In the genomic region with DNA sequence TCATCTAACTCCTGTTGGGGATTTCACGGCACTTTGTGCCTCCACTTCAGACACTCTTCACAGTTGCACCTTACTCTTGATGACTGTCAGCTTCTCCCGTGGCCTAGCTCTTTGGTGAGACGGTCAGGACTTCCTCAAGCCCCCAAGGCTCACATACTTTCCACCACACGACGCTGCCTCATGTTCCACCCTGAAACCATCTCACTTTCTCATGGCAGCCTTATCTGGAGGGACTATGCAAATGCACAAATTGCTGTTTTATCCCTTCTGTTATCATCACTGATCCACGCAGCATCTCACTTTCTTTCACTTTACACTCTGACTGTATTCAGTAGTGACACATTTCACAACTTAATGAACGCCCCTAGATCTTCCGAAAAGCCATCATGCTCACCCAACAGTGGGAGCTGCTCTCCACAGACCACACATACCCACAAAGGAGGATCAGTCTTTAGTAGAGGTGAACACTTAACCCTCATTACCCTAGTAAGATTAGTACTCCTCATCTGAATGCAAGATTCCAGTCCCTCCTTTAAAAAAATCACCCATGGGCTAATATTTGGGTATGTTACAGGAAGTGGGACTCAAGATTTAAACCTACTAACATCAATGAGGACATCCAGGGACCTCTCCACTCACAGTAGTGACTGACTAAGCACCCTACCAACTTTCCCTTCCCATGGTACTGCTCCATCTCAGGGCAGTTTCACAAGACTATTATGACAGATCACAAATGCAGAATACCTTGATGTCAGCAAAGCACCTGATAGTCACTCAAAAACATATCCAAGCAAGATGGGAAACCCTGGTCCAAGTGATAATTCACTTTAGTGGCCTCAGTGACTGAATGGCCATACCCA, we compare ENCODE assay signal across 10 cellular contexts. TPM values are rescaled to one million over a fixed set of nuclear protein-coding genes. Genes with fewer than 3 reads are reported as not detected.
DNase-seq lines count a peak whose midpoint lies in the region; ATAC-seq and TF ChIP-seq lines count a peak whose summit lies in the region.
"Had no signal": no experiment of that assay in that cellular context is flagged by ENCODE, and none has a peak within 500 bp of the region (broad histone marks: within the 10 kb centered on the region; RNA-seq: fewer than 3 reads in every experiment).

No MANE protein-coding gene starts in this region.

- peak; percentile 70 for DNase-seq in activated CD4-positive, alpha-beta T cell treated with anti-CD3 and anti-CD28 coated beads for 48 hours
- DNase-seq in neuronal stem cell (ENCODE audit: low spot score) (no peak), NCI-H345 treated with DMSO at 0.1 percent for 48 hours (lab: John Stamatoyannopoulos, UW; ENCODE audit: unreplicated experiment) (no peak), brain microvascular endothelial cell (no peak), DMS53 (lab: John Stamatoyannopoulos, UW) (no peak), COLO829 (ENCODE audit: low spot score) (no peak)

- peaks cover 4 to 79% of the 10 kb centered on the region in 2 donors for H3K36me3 ChIP-seq in neuronal stem cell (replicated peaks in 1 of 2; ENCODE audit: control insufficient read depth in 2 of 2, insufficient read depth in 2 of 2, low read length in 2 of 2)
- no peaks in the 10 kb centered on the region for H3K36me3 ChIP-seq in brain microvascular endothelial cell (replicated peaks)
- H3K36me3 ChIP-seq: prostate gland had no signal

- no peaks in the 10 kb centered on the region for H3K27me3 ChIP-seq in neuronal stem cell (ENCODE audit: control insufficient read depth in 3 of 3, insufficient read depth in 3 of 3, low read depth in 1 of 3, low read length in 3 of 3)
- H3K27me3 ChIP-seq in brain microvascular endothelial cell (replicated peaks): no peaks in the 10 kb centered on the region

- no CpG with 5 or more reads among the region's 8 CpGs for WGBS in neuronal stem cell (ENCODE audit: extremely low coverage in 2 of 2, insufficient read length in 2 of 2, insufficient replicate concordance in 1 of 2), 2 donors

- no peak overlapping the region for H3K4me2 ChIP-seq in neuronal stem cell (ENCODE audit: insufficient read depth, low read length, poor library complexity, severe bottlenecking)

- no peak overlapping the region for H2AK5ac ChIP-seq in neuronal stem cell (ENCODE audit: low read depth, low read length)

- no peak overlapping the region for H3K23ac ChIP-seq in neuronal stem cell (ENCODE audit: low read depth, low read length, poor library complexity)

- no peak overlapping the region for H2BK15ac ChIP-seq in neuronal stem cell (ENCODE audit: low read length)

- in situ Hi-C loops in brain microvascular endothelial cell (cut with HindIII; ENCODE audit: low pct_ligation_motif_present, low sequenced_read_pairs): no loop called here

- H3K27ac ChIP-seq in neuronal stem cell (replicated peaks; ENCODE audit: low read length) (no peak overlapping the region), brain microvascular endothelial cell (no peak overlapping the region)
- H3K27ac ChIP-seq: prostate gland had no signal

- no peak overlapping the region for H4K8ac ChIP-seq in neuronal stem cell (ENCODE audit: low read depth, low read length)

- H3K4me3 ChIP-seq in neuronal stem cell (ENCODE audit: low read length in 2 of 2) (no peak overlapping the region), brain microvascular endothelial cell (ENCODE audit: low read depth, low read length) (no peak overlapping the region)
- H3K4me3 ChIP-seq: prostate gland had no signal

- H3K9ac ChIP-seq in neuronal stem cell (ENCODE audit: low read depth, low read length, poor library complexity): peak overlapping the region; percentile 5

- no peak overlapping the region for H3K14ac ChIP-seq in neuronal stem cell (ENCODE audit: low read length)

- ATAC-seq in GM18511 (IDR thresholded peaks at IDR 0.05; ENCODE audit: unreplicated experiment) (peak; percentile 82), HG02642 (IDR thresholded peaks at IDR 0.05; ENCODE audit: poor library complexity, unreplicated experiment) (peak; percentile 70)
- ATAC-seq: Panc1 had no signal

- H4K91ac ChIP-seq in neuronal stem cell (ENCODE audit: low read depth, low read length, poor library complexity): no peak overlapping the region

- no peak overlapping the region for H3K18ac ChIP-seq in neuronal stem cell (ENCODE audit: low read length)

- H2BK120ac ChIP-seq in neuronal stem cell (ENCODE audit: low read depth, low read length): no peak overlapping the region

- H2AFZ ChIP-seq in neuronal stem cell (ENCODE audit: low read length): no peak overlapping the region

- no peak overlapping the region for H2BK12ac ChIP-seq in neuronal stem cell (ENCODE audit: low read length)

- H3K79me1 ChIP-seq in neuronal stem cell (ENCODE audit: low read depth, low read length): peaks cover 6% of the 10 kb centered on the region

- H2BK5ac ChIP-seq in neuronal stem cell (ENCODE audit: low read length): no peak overlapping the region

- TF ChIP-seq CTCF in brain microvascular endothelial cell (IDR thresholded peaks at IDR 0.05; ENCODE audit: low read depth, low read length, missing control alignments): no peak

- H3K4me1 ChIP-seq in neuronal stem cell (ENCODE audit: control insufficient read depth in 2 of 2, insufficient read depth in 1 of 2, low read depth in 1 of 2, low read length in 2 of 2): peaks cover 19 to 25% of the 10 kb centered on the region in 2 donors
- H3K4me1 ChIP-seq: prostate gland had no signal

- peaks cover 2 to 22% of the 10 kb centered on the region in 2 donors for H3K9me3 ChIP-seq in neuronal stem cell (replicated peaks in 1 of 2; ENCODE audit: control insufficient read depth in 2 of 2, insufficient read depth in 1 of 2, low read depth in 1 of 2, low read length in 2 of 2)
- H3K9me3 ChIP-seq: prostate gland had no signal

- no peak overlapping the region for H3K4ac ChIP-seq in neuronal stem cell (ENCODE audit: low read length)

RNA-seq across cellular contexts. Expression of gene FYN, which starts 35.4 kb away (rescaled TPM):
- 176 TPM for polyA plus RNA-seq in neuronal stem cell (2013, experiment 1 of 2)
- 174 TPM for polyA plus RNA-seq in neuronal stem cell (2013, experiment 2 of 2)
